In the genomic region with DNA sequence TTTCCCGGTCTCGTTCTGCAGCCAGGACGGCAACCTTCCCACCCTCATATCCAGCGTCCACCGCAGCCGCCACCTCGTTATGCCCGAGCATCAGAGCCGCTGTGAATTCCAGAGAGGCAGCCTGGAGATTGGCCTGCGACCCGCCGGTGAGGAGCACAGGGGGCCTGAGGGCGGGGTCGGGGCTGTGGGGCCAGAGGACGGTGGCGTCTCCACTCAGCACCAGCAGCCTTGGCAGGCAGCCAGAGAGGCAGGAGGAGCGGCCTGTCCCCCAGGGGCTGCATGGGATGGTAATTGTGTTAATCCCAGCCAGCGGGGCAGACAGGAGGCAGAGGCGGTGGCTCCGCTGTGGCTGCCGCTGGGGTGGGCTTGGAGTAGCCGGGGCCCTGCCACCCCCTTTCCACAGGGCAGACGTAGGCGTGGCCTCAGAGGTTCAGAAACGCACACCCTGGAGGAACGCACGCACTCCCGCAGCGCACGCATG, we compare ENCODE assay signal across 1 cellular context.
TF ChIP-seq lines count a peak whose summit lies in the region.

No MANE protein-coding gene starts in this region.

TF ChIP-seq in K562, 482 proteins besides CTCF, POLR2A, EP300 and RAD21 (continued from another document):
- TF ChIP-seq, protein P1, sequence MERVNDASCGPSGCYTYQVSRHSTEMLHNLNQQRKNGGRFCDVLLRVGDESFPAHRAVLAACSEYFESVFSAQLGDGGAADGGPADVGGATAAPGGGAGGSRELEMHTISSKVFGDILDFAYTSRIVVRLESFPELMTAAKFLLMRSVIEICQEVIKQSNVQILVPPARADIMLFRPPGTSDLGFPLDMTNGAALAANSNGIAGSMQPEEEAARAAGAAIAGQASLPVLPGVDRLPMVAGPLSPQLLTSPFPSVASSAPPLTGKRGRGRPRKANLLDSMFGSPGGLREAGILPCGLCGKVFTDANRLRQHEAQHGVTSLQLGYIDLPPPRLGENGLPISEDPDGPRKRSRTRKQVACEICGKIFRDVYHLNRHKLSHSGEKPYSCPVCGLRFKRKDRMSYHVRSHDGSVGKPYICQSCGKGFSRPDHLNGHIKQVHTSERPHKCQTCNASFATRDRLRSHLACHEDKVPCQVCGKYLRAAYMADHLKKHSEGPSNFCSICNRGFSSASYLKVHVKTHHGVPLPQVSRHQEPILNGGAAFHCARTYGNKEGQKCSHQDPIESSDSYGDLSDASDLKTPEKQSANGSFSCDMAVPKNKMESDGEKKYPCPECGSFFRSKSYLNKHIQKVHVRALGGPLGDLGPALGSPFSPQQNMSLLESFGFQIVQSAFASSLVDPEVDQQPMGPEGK (CRISPR knock-in tag; IDR thresholded peaks at IDR 0.05; ENCODE audit: borderline replicate concordance), result no peak
- no peak for TF ChIP-seq BRD9 (IDR thresholded peaks at IDR 0.05; ENCODE audit: low read depth, partially characterized antibody)
- TF ChIP-seq ZBTB17 (CRISPR knock-in tag; IDR thresholded peaks at IDR 0.05), result no peak
- TF ChIP-seq, protein P2, sequence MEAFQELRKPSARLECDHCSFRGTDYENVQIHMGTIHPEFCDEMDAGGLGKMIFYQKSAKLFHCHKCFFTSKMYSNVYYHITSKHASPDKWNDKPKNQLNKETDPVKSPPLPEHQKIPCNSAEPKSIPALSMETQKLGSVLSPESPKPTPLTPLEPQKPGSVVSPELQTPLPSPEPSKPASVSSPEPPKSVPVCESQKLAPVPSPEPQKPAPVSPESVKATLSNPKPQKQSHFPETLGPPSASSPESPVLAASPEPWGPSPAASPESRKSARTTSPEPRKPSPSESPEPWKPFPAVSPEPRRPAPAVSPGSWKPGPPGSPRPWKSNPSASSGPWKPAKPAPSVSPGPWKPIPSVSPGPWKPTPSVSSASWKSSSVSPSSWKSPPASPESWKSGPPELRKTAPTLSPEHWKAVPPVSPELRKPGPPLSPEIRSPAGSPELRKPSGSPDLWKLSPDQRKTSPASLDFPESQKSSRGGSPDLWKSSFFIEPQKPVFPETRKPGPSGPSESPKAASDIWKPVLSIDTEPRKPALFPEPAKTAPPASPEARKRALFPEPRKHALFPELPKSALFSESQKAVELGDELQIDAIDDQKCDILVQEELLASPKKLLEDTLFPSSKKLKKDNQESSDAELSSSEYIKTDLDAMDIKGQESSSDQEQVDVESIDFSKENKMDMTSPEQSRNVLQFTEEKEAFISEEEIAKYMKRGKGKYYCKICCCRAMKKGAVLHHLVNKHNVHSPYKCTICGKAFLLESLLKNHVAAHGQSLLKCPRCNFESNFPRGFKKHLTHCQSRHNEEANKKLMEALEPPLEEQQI (IDR thresholded peaks at IDR 0.05), result no peak
- peak; percentile 96 for TF ChIP-seq NFIC (IDR thresholded peaks at IDR 0.05)
- TF ChIP-seq ZNF79 (CRISPR knock-in tag; IDR thresholded peaks at IDR 0.05; ENCODE audit: low read depth), result no peak
- TF ChIP-seq TCF7L2 (IDR thresholded peaks at IDR 0.05; ENCODE audit: low read depth, low read length), result no peak
- TF ChIP-seq ETV6 (IDR thresholded peaks at IDR 0.05; ENCODE audit: borderline replicate concordance in 1 of 2, low read depth in 2 of 2, low read length in 1 of 2), result no peak
- no peak for TF ChIP-seq ETV6 (CRISPR knock-in tag; IDR thresholded peaks at IDR 0.05; ENCODE audit: borderline replicate concordance)
- TF ChIP-seq, protein P3, sequence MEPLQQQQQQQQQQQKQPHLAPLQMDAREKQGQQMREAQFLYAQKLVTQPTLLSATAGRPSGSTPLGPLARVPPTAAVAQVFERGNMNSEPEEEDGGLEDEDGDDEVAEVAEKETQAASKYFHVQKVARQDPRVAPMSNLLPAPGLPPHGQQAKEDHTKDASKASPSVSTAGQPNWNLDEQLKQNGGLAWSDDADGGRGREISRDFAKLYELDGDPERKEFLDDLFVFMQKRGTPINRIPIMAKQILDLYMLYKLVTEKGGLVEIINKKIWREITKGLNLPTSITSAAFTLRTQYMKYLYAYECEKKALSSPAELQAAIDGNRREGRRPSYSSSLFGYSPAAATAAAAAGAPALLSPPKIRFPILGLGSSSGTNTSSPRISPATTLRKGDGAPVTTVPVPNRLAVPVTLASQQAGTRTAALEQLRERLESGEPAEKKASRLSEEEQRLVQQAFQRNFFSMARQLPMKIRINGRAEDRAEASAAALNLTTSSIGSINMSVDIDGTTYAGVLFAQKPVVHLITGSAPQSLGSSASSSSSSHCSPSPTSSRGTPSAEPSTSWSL (CRISPR knock-in tag; IDR thresholded peaks at IDR 0.05; ENCODE audit: borderline replicate concordance), result no peak
- no peak for TF ChIP-seq ZNF764 (CRISPR knock-in tag; IDR thresholded peaks at IDR 0.05; ENCODE audit: low read depth)
- no peak for TF ChIP-seq MECOM (CRISPR knock-in tag; IDR thresholded peaks at IDR 0.05)
- TF ChIP-seq PHTF2 (CRISPR knock-in tag; IDR thresholded peaks at IDR 0.05), result no peak
- TF ChIP-seq FIP1L1 (IDR thresholded peaks at IDR 0.05; ENCODE audit: low read depth, low read length, poor library complexity, severe bottlenecking), result peak; percentile 12
- TF ChIP-seq, protein P4, sequence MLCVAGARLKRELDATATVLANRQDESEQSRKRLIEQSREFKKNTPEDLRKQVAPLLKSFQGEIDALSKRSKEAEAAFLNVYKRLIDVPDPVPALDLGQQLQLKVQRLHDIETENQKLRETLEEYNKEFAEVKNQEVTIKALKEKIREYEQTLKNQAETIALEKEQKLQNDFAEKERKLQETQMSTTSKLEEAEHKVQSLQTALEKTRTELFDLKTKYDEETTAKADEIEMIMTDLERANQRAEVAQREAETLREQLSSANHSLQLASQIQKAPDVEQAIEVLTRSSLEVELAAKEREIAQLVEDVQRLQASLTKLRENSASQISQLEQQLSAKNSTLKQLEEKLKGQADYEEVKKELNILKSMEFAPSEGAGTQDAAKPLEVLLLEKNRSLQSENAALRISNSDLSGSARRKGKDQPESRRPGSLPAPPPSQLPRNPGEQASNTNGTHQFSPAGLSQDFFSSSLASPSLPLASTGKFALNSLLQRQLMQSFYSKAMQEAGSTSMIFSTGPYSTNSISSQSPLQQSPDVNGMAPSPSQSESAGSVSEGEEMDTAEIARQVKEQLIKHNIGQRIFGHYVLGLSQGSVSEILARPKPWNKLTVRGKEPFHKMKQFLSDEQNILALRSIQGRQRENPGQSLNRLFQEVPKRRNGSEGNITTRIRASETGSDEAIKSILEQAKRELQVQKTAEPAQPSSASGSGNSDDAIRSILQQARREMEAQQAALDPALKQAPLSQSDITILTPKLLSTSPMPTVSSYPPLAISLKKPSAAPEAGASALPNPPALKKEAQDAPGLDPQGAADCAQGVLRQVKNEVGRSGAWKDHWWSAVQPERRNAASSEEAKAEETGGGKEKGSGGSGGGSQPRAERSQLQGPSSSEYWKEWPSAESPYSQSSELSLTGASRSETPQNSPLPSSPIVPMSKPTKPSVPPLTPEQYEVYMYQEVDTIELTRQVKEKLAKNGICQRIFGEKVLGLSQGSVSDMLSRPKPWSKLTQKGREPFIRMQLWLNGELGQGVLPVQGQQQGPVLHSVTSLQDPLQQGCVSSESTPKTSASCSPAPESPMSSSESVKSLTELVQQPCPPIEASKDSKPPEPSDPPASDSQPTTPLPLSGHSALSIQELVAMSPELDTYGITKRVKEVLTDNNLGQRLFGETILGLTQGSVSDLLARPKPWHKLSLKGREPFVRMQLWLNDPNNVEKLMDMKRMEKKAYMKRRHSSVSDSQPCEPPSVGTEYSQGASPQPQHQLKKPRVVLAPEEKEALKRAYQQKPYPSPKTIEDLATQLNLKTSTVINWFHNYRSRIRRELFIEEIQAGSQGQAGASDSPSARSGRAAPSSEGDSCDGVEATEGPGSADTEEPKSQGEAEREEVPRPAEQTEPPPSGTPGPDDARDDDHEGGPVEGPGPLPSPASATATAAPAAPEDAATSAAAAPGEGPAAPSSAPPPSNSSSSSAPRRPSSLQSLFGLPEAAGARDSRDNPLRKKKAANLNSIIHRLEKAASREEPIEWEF (CRISPR knock-in tag; IDR thresholded peaks at IDR 0.05), result no peak
- no peak for TF ChIP-seq ZNF584 (CRISPR knock-in tag; IDR thresholded peaks at IDR 0.05; ENCODE audit: low read depth)
- TF ChIP-seq, protein P5, sequence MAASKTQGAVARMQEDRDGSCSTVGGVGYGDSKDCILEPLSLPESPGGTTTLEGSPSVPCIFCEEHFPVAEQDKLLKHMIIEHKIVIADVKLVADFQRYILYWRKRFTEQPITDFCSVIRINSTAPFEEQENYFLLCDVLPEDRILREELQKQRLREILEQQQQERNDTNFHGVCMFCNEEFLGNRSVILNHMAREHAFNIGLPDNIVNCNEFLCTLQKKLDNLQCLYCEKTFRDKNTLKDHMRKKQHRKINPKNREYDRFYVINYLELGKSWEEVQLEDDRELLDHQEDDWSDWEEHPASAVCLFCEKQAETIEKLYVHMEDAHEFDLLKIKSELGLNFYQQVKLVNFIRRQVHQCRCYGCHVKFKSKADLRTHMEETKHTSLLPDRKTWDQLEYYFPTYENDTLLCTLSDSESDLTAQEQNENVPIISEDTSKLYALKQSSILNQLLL (CRISPR knock-in tag; IDR thresholded peaks at IDR 0.05; ENCODE audit: borderline replicate concordance), result no peak
- no peak for TF ChIP-seq CXXC5 (CRISPR knock-in tag; IDR thresholded peaks at IDR 0.05)
